8 cellular contexts compared by ENCODE assay signal in the genomic region with DNA sequence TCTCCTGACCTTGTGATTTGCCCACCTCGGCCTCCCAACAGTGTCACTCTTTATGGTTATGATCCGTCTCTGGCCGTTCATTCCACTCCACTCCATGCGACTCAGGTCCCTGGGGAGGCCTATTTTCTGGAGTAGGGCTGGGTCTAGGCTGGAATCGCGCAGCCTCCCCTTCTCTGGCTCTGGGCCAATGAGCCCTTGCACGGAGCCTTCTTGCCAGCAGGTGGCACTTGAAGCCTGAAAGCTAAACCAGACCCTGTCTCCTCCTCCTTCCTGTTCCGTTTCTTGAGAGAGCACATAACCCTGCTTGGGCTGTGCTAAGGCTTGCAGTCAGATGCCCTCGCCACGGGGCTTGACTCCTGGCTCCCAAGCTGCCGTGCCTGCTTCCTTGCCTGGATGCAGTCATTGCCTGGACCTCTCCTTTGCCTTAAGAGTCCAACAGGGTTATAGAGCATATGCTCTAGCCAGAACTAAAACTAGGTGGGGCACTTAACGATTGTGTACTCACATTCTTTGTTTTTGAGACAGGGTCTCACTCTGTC. TPM values are rescaled to one million over a fixed set of nuclear protein-coding genes. Genes with fewer than 3 reads are reported as not detected.
DNase-seq lines count a peak whose midpoint lies in the region; ATAC-seq and TF ChIP-seq lines count a peak whose summit lies in the region.

No MANE protein-coding gene starts in this region.

- DNase-seq in GM04504 (ENCODE audit: low read depth): peak; percentile 89
- DNase-seq in HFF-Myc (ENCODE audit: extremely low read depth, low read depth): peak; percentile 92
- peak; percentile 75 for DNase-seq in NCI-H128 (lab: John Stamatoyannopoulos, UW; ENCODE audit: unreplicated experiment)
- peak; percentile 92 for DNase-seq in Right ventricle myocardium inferior (ENCODE audit: missing footprints)
- peak; percentile 96 for DNase-seq in posterior vena cava (ENCODE audit: low spot score)
- DNase-seq in upper lobe of right lung: peak; percentile 89

- H3K9me3 Mint-ChIP-seq in activated naive CD8-positive, alpha-beta T cell (ENCODE audit: low read depth): no peaks in the 10 kb centered on the region

- peaks cover 2% of the 10 kb centered on the region for H3K36me3 Mint-ChIP-seq in activated naive CD8-positive, alpha-beta T cell

- H3K4me3 ChIP-seq in HFF-Myc (replicated peaks; ENCODE audit: low read depth, low read length): no peak overlapping the region
- peak overlapping the region; percentile 3 for H3K4me3 ChIP-seq in upper lobe of right lung

- H3K27me3 Mint-ChIP-seq in activated naive CD8-positive, alpha-beta T cell: no peaks in the 10 kb centered on the region

- intact Hi-C loops in Right ventricle myocardium inferior (cut with DNase I) (loop anchor here (1.0 to 10.0 kb wide), 3 partner anchors 470 to 800 kb away; a partner anchor contains a TSS), posterior vena cava (cut with DNase I) (loop anchor here in 1 of 2 donors (10.0 kb wide), 1 partner anchor 470 kb away; no protein-coding TSS in a partner anchor), upper lobe of right lung (cut with DNase I) (loop anchor here (10.0 kb wide), 1 partner anchor 470 kb away; no protein-coding TSS in a partner anchor)

- no peak overlapping the region for H3K4me3 Mint-ChIP-seq in activated naive CD8-positive, alpha-beta T cell

- H3K4me1 Mint-ChIP-seq in activated naive CD8-positive, alpha-beta T cell (ENCODE audit: low read depth): peaks cover 12% of the 10 kb centered on the region

- H3K27ac ChIP-seq in upper lobe of right lung: peak overlapping the region; percentile 59

- TF ChIP-seq CTCF in HFF-Myc (IDR thresholded peaks at IDR 0.05; ENCODE audit: low read depth, low read length, missing control alignments) (peak; percentile 97), upper lobe of right lung (IDR thresholded peaks at IDR 0.05) (peak; percentile 93)

- no peaks in the 10 kb centered on the region for H3K9me3 ChIP-seq in upper lobe of right lung

- no peaks in the 10 kb centered on the region for H3K27me3 ChIP-seq in upper lobe of right lung

- peak overlapping the region; percentile 79 for H3K27ac Mint-ChIP-seq in activated naive CD8-positive, alpha-beta T cell

- ATAC-seq in SK-N-SH treated with all-trans-retinoic acid at 6 μM for 48 hours: peak; percentile 98
- ATAC-seq in Right ventricle myocardium inferior: peak; percentile 96
- ATAC-seq in upper lobe of right lung: peak; percentile 98

- H3K36me3 ChIP-seq in upper lobe of right lung: peaks cover 15% of the 10 kb centered on the region

- H3K4me1 ChIP-seq in upper lobe of right lung: peaks cover 11% of the 10 kb centered on the region

TF ChIP-seq in SK-N-SH treated with all-trans-retinoic acid at 6 μM for 48 hours, 23 proteins besides CTCF, POLR2A, EP300 and RAD21 (continues in another document):
- TF ChIP-seq, protein P1, sequence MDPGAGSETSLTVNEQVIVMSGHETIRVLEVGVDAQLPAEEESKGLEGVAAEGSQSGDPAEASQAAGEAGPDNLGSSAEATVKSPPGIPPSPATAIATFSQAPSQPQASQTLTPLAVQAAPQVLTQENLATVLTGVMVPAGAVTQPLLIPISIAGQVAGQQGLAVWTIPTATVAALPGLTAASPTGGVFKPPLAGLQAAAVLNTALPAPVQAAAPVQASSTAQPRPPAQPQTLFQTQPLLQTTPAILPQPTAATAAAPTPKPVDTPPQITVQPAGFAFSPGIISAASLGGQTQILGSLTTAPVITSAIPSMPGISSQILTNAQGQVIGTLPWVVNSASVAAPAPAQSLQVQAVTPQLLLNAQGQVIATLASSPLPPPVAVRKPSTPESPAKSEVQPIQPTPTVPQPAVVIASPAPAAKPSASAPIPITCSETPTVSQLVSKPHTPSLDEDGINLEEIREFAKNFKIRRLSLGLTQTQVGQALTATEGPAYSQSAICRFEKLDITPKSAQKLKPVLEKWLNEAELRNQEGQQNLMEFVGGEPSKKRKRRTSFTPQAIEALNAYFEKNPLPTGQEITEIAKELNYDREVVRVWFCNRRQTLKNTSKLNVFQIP (CRISPR knock-in tag; IDR thresholded peaks at IDR 0.05; ENCODE audit: borderline replicate concordance, low read depth): no peak
- TF ChIP-seq ARNTL (CRISPR knock-in tag; IDR thresholded peaks at IDR 0.05; ENCODE audit: borderline replicate concordance, low read depth) (no peak), GLIS3 (CRISPR knock-in tag; IDR thresholded peaks at IDR 0.05) (no peak), SNAI2 (CRISPR knock-in tag; IDR thresholded peaks at IDR 0.05) (no peak), ZFP3 (CRISPR knock-in tag; IDR thresholded peaks at IDR 0.05) (no peak), TOX (CRISPR knock-in tag; IDR thresholded peaks at IDR 0.05; ENCODE audit: borderline replicate concordance) (no peak), PPARA (CRISPR knock-in tag; IDR thresholded peaks at IDR 0.05; ENCODE audit: borderline replicate concordance) (no peak), ZC3H10 (CRISPR knock-in tag; IDR thresholded peaks at IDR 0.05) (no peak), TCF4 (CRISPR knock-in tag; IDR thresholded peaks at IDR 0.05; ENCODE audit: borderline replicate concordance) (no peak), ISL1 (CRISPR knock-in tag; IDR thresholded peaks at IDR 0.05) (no peak), OSR1 (CRISPR knock-in tag; IDR thresholded peaks at IDR 0.05) (no peak), CSDC2 (CRISPR knock-in tag; IDR thresholded peaks at IDR 0.05) (no peak), ZFP30 (CRISPR knock-in tag; IDR thresholded peaks at IDR 0.05) (no peak), ESRRG (CRISPR knock-in tag; IDR thresholded peaks at IDR 0.05) (no peak), ZNF565 (CRISPR knock-in tag; conservative IDR thresholded peaks at IDR 0.05; ENCODE audit: low read depth) (no peak)
- TF ChIP-seq, protein P2, sequence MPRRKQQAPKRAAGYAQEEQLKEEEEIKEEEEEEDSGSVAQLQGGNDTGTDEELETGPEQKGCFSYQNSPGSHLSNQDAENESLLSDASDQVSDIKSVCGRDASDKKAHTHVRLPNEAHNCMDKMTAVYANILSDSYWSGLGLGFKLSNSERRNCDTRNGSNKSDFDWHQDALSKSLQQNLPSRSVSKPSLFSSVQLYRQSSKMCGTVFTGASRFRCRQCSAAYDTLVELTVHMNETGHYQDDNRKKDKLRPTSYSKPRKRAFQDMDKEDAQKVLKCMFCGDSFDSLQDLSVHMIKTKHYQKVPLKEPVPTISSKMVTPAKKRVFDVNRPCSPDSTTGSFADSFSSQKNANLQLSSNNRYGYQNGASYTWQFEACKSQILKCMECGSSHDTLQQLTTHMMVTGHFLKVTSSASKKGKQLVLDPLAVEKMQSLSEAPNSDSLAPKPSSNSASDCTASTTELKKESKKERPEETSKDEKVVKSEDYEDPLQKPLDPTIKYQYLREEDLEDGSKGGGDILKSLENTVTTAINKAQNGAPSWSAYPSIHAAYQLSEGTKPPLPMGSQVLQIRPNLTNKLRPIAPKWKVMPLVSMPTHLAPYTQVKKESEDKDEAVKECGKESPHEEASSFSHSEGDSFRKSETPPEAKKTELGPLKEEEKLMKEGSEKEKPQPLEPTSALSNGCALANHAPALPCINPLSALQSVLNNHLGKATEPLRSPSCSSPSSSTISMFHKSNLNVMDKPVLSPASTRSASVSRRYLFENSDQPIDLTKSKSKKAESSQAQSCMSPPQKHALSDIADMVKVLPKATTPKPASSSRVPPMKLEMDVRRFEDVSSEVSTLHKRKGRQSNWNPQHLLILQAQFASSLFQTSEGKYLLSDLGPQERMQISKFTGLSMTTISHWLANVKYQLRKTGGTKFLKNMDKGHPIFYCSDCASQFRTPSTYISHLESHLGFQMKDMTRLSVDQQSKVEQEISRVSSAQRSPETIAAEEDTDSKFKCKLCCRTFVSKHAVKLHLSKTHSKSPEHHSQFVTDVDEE (CRISPR knock-in tag; IDR thresholded peaks at IDR 0.05): no peak
- TF ChIP-seq, protein P3, sequence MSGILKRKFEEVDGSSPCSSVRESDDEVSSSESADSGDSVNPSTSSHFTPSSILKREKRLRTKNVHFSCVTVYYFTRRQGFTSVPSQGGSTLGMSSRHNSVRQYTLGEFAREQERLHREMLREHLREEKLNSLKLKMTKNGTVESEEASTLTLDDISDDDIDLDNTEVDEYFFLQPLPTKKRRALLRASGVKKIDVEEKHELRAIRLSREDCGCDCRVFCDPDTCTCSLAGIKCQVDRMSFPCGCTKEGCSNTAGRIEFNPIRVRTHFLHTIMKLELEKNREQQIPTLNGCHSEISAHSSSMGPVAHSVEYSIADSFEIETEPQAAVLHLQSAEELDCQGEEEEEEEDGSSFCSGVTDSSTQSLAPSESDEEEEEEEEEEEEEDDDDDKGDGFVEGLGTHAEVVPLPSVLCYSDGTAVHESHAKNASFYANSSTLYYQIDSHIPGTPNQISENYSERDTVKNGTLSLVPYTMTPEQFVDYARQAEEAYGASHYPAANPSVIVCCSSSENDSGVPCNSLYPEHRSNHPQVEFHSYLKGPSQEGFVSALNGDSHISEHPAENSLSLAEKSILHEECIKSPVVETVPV (CRISPR knock-in tag; IDR thresholded peaks at IDR 0.05): no peak
- TF ChIP-seq, protein P4, sequence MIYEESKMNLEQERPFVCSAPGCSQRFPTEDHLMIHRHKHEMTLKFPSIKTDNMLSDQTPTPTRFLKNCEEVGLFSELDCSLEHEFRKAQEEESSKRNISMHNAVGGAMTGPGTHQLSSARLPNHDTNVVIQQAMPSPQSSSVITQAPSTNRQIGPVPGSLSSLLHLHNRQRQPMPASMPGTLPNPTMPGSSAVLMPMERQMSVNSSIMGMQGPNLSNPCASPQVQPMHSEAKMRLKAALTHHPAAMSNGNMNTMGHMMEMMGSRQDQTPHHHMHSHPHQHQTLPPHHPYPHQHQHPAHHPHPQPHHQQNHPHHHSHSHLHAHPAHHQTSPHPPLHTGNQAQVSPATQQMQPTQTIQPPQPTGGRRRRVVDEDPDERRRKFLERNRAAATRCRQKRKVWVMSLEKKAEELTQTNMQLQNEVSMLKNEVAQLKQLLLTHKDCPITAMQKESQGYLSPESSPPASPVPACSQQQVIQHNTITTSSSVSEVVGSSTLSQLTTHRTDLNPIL (CRISPR knock-in tag; IDR thresholded peaks at IDR 0.05; ENCODE audit: low read depth): no peak

RNA-seq across cellular contexts. Expression of a gene that starts 9.6 kb away (rescaled TPM):
- total RNA-seq in Right ventricle myocardium inferior (25.6 TPM), posterior vena cava (10 to 100 TPM; 25.3 to 26.4 TPM), upper lobe of right lung (39.9 TPM)
